Comparison of ENCODE assay signal across 18 cellular contexts in genomic region chr1:163173121-163173520, GRCh38. TPM values are rescaled to one million over a fixed set of nuclear protein-coding genes. Genes with fewer than 3 reads are reported as not detected.
DNase-seq lines count a peak whose midpoint lies in the region; ATAC-seq and TF ChIP-seq lines count a peak whose summit lies in the region.
"Had no signal": no experiment of that assay in that cellular context is flagged by ENCODE, and none has a peak within 500 bp of the region (broad histone marks: within the 10 kb centered on the region; RNA-seq: fewer than 3 reads in every experiment).

No MANE protein-coding gene starts in this region.

- no peaks in the 10 kb centered on the region for H3K9me3 ChIP-seq in Karpas-422 (ENCODE audit: low read length)

- H3K79me2 ChIP-seq in ACC112 (ENCODE audit: control insufficient read depth, insufficient read depth, low read length, unreplicated experiment), result no peaks in the 10 kb centered on the region
- no peaks in the 10 kb centered on the region for H3K79me2 ChIP-seq in Karpas-422 (ENCODE audit: low read length)

- no peak for ATAC-seq in GM18907 (IDR thresholded peaks at IDR 0.05; ENCODE audit: unreplicated experiment)
- ATAC-seq: Panc1, T-cell had no signal

- H3K9ac ChIP-seq in Karpas-422 (ENCODE audit: low read length), result no peak overlapping the region
- H3K9ac ChIP-seq: KMS-11 had no signal

- no peaks in the 10 kb centered on the region for H3K36me3 ChIP-seq in ACC112 (ENCODE audit: insufficient read depth, low read length)
- no peaks in the 10 kb centered on the region for H3K36me3 ChIP-seq in Karpas-422 (ENCODE audit: insufficient read depth, low read length)

- H3K4me2 ChIP-seq in Karpas-422 (ENCODE audit: low read depth, low read length, poor library complexity, severe bottlenecking), result peak overlapping the region; percentile 27
- H3K4me2 ChIP-seq: KMS-11 had no signal

- TF ChIP-seq CTCF in nephron (IDR thresholded peaks at IDR 0.05; ENCODE audit: unreplicated experiment in 3 of 3) (no peak), nephron progenitor cell (IDR thresholded peaks at IDR 0.05) (no peak)

- H3K4me3 ChIP-seq in ACC112 (ENCODE audit: low read depth, low read length), result 0 out of 2 replicates have a peak overlapping the region, but pooled peaks have one; percentile 2
- H3K4me3 ChIP-seq in Karpas-422 (ENCODE audit: low read length), result no peak overlapping the region

- no peaks in the 10 kb centered on the region for H4K20me1 ChIP-seq in Karpas-422 (ENCODE audit: insufficient read depth, low read depth, low read length)

- DNase-seq in Karpas-422, result no peak
- peak; percentile 23 for DNase-seq in dermis blood vessel endothelial cell
- no peak for DNase-seq in iPS-NIHi7 (ENCODE audit: extremely low spot score)
- no peak for DNase-seq in nephron progenitor cell
- no peak for DNase-seq in NCI-H2107 (lab: John Stamatoyannopoulos, UW)
- DNase-seq: activated B cell treated with CpG ODN at 0.5 μM for 24 hours; activated gamma-delta T cell; DMS153; endodermal cell; HCEC 1CT; NCI-H187; stimulated activated CD4-positive, alpha-beta T cell treated with anti-CD3 and anti-CD28 coated beads, Interleukin-4, amount 100 ng/mL, for 24 hours; T-cell had no signal

- H3K27ac Mint-ChIP-seq in nephron (peak overlapping the region; percentile 34 to 90 (median 84)), nephron progenitor cell (no peak overlapping the region)
- H3K27ac Mint-ChIP-seq: activated B cell treated with CpG ODN at 0.5 μM for 24 hours, endodermal cell, T-cell had no signal

- H3K9me2 ChIP-seq in Karpas-422 (replicated peaks; ENCODE audit: insufficient read depth, low read length), result no peaks in the 10 kb centered on the region

- H3K27me3 ChIP-seq in ACC112 (ENCODE audit: insufficient read depth, low read length), result no peaks in the 10 kb centered on the region
- H3K27me3 ChIP-seq in Karpas-422 (ENCODE audit: low read length), result no peaks in the 10 kb centered on the region

- H3K4me1 ChIP-seq in ACC112 (ENCODE audit: control insufficient read depth, insufficient read depth, low read length, unreplicated experiment) (peaks cover 58% of the 10 kb centered on the region), Karpas-422 (ENCODE audit: low read length) (peaks cover 25% of the 10 kb centered on the region)

- H3K9me3 Mint-ChIP-seq in nephron, result no peaks in the 10 kb centered on the region
- H3K9me3 Mint-ChIP-seq in nephron progenitor cell, result no peaks in the 10 kb centered on the region
- H3K9me3 Mint-ChIP-seq: activated B cell treated with CpG ODN at 0.5 μM for 24 hours, endodermal cell, T-cell had no signal

- no peaks in the 10 kb centered on the region for H3K36me3 Mint-ChIP-seq in nephron (ENCODE audit: low read depth)
- H3K36me3 Mint-ChIP-seq in nephron progenitor cell (ENCODE audit: low read depth), result no peaks in the 10 kb centered on the region
- H3K36me3 Mint-ChIP-seq: T-cell had no signal

- peak overlapping the region; percentile 90 for H2AFZ ChIP-seq in ACC112 (ENCODE audit: low read length, unreplicated experiment)
- H2AFZ ChIP-seq in Karpas-422 (ENCODE audit: low read length), result no peak overlapping the region

- H3K27ac ChIP-seq in ACC112 (ENCODE audit: low read depth, low read length) (peak overlapping the region; percentile 87), Karpas-422 (ENCODE audit: low read length) (no peak overlapping the region)
- H3K27ac ChIP-seq: KMS-11 had no signal

- H3K27me3 Mint-ChIP-seq in nephron (ENCODE audit: low read depth) (no peaks in the 10 kb centered on the region), nephron progenitor cell (ENCODE audit: low read depth, poor library complexity) (peaks cover 3% of the 10 kb centered on the region)

- peaks cover 26% of the 10 kb centered on the region for H3K4me1 Mint-ChIP-seq in nephron
- H3K4me1 Mint-ChIP-seq in nephron progenitor cell, result peaks cover 35% of the 10 kb centered on the region
- H3K4me1 Mint-ChIP-seq: activated B cell treated with CpG ODN at 0.5 μM for 24 hours, T-cell had no signal

- H3K4me3 Mint-ChIP-seq in nephron, result no peak overlapping the region
- no peak overlapping the region for H3K4me3 Mint-ChIP-seq in nephron progenitor cell
- H3K4me3 Mint-ChIP-seq: activated B cell treated with CpG ODN at 0.5 μM for 24 hours, endodermal cell, T-cell had no signal

RNA-seq across cellular contexts. Expression of gene RGS5, which starts 29.6 kb away (rescaled TPM):
- total RNA-seq in Karpas-422 (2014; rRNA removed; shearing (Covaris generic); ENCODE audit: low replicate concordance), result 4.5 and 27.0 TPM in 2 replicates
- total RNA-seq in dermis blood vessel endothelial cell, result 1.6 and 5.3 TPM in 2 replicates
